10 cellular contexts compared by ENCODE assay signal in genomic region chr16:14307059-14307531, GRCh38.
DNase-seq lines count a peak whose midpoint lies in the region; ATAC-seq and TF ChIP-seq lines count a peak whose summit lies in the region.
"Had no signal": no experiment of that assay in that cellular context is flagged by ENCODE, and none has a peak within 500 bp of the region (broad histone marks: within the 10 kb centered on the region; RNA-seq: fewer than 3 reads in every experiment).

No MANE protein-coding gene starts in this region.

- H3K36me3 Mint-ChIP-seq in activated CD8-positive, alpha-beta T cell treated with anti-CD3 and anti-CD28 coated beads for 36 hours (ENCODE audit: low read depth) = no peaks in the 10 kb centered on the region
- no peaks in the 10 kb centered on the region for H3K36me3 Mint-ChIP-seq in activated CD8-positive, alpha-beta T cell treated with anti-CD3 and anti-CD28 coated beads, Interleukin-2, amount 10 ng/mL, durations not matched to agents 7 days and 5 days (ENCODE audit: low read depth)

- H3K36me3 ChIP-seq in body of pancreas (replicated peaks in 1 of 2; ENCODE audit: insufficient read depth in 1 of 2, low read depth in 2 of 2) (no peaks in the 10 kb centered on the region), tibial nerve (no peaks in the 10 kb centered on the region)

- peak overlapping the region; percentile 27 for H3K27ac Mint-ChIP-seq in activated CD8-positive, alpha-beta T cell treated with anti-CD3 and anti-CD28 coated beads for 36 hours
- no peak overlapping the region for H3K27ac Mint-ChIP-seq in activated CD8-positive, alpha-beta T cell treated with anti-CD3 and anti-CD28 coated beads, Interleukin-2, amount 10 ng/mL, durations not matched to agents 7 days and 5 days

- TF ChIP-seq EP300 in tibial nerve (IDR thresholded peaks at IDR 0.05) = no peak

- H3K4me1 ChIP-seq in body of pancreas (peaks cover 58% of the 10 kb centered on the region), tibial nerve (peaks cover 0 to 67% (median 23%) of the 10 kb centered on the region in 4 donors)

- WGBS in body of pancreas, 2 donors = 27 to 43% methylated on average over 2 to 10 of the region's 10 CpGs
- WGBS in tibial nerve, 2 donors = 48 to 87% methylated on average over 10 of the region's 10 CpGs

- peaks cover 41% of the 10 kb centered on the region for H3K4me1 Mint-ChIP-seq in activated CD8-positive, alpha-beta T cell treated with anti-CD3 and anti-CD28 coated beads for 36 hours (ENCODE audit: low read depth)
- H3K4me1 Mint-ChIP-seq in activated CD8-positive, alpha-beta T cell treated with anti-CD3 and anti-CD28 coated beads, Interleukin-2, amount 10 ng/mL, durations not matched to agents 7 days and 5 days (ENCODE audit: low read depth) = peaks cover 24% of the 10 kb centered on the region

- TF ChIP-seq CTCF in activated CD8-positive, alpha-beta T cell treated with anti-CD3 and anti-CD28 coated beads for 36 hours (IDR thresholded peaks at IDR 0.05) = no peak
- no peak for TF ChIP-seq CTCF in body of pancreas (IDR thresholded peaks at IDR 0.05)
- TF ChIP-seq CTCF in tibial nerve (IDR thresholded peaks at IDR 0.05) = no peak

- POLR2A ChIA-PET in activated CD8-positive, alpha-beta T cell treated with anti-CD3 and anti-CD28 coated beads for 36 hours (lab: Charles Lee) = interaction anchor here (1.2 kb wide), 1 partner anchor 130 kb away, joined by 4 read pairs; no protein-coding TSS in a partner anchor
- POLR2A ChIA-PET in activated CD8-positive, alpha-beta T cell treated with anti-CD3 and anti-CD28 coated beads, Interleukin-2, amount 10 ng/mL, durations not matched to agents 7 days and 5 days (lab: Charles Lee) = interaction anchor here (3.5 kb wide), 1 partner anchor 21 kb away, joined by 15 read pairs; no protein-coding TSS in a partner anchor

- H3K4me3 Mint-ChIP-seq in activated CD8-positive, alpha-beta T cell treated with anti-CD3 and anti-CD28 coated beads for 36 hours = no peak overlapping the region
- H3K4me3 Mint-ChIP-seq in activated CD8-positive, alpha-beta T cell treated with anti-CD3 and anti-CD28 coated beads, Interleukin-2, amount 10 ng/mL, durations not matched to agents 7 days and 5 days = no peak overlapping the region

- H3K9me3 Mint-ChIP-seq in activated CD8-positive, alpha-beta T cell treated with anti-CD3 and anti-CD28 coated beads for 36 hours = no peaks in the 10 kb centered on the region
- no peaks in the 10 kb centered on the region for H3K9me3 Mint-ChIP-seq in activated CD8-positive, alpha-beta T cell treated with anti-CD3 and anti-CD28 coated beads, Interleukin-2, amount 10 ng/mL, durations not matched to agents 7 days and 5 days (ENCODE audit: insufficient read depth)

- TF ChIP-seq POLR2A in body of pancreas (IDR thresholded peaks at IDR 0.05) = no peak
- no peak for TF ChIP-seq POLR2A in tibial nerve (IDR thresholded peaks at IDR 0.05)

- intact Hi-C loops in activated CD8-positive, alpha-beta T cell treated with anti-CD3 and anti-CD28 coated beads for 36 hours (cut with micrococcal nuclease) = no loop called here
- intact Hi-C loops in body of pancreas (cut with DNase I) = no loop called here

- peak overlapping the region; percentile 79 to 93 (median 89) for H3K27ac ChIP-seq in body of pancreas
- H3K27ac ChIP-seq in tibial nerve = peak overlapping the region in 3 of 4 donors; percentile 19 to 58 (median 44)

- H3K27me3 ChIP-seq in body of pancreas (no peaks in the 10 kb centered on the region), tibial nerve (no peaks in the 10 kb centered on the region)

- ATAC-seq in activated CD8-positive, alpha-beta T cell treated with anti-CD3 and anti-CD28 coated beads for 36 hours = no peak
- no peak for ATAC-seq in activated CD8-positive, alpha-beta T cell treated with anti-CD3 and anti-CD28 coated beads, Interleukin-2, amount 10 ng/mL, durations not matched to agents 7 days and 5 days
- ATAC-seq in body of pancreas (no peak), HG03521 (IDR thresholded peaks at IDR 0.05; ENCODE audit: unreplicated experiment) (no peak)

- H3K9me3 ChIP-seq in body of pancreas = no peaks in the 10 kb centered on the region
- H3K9me3 ChIP-seq in tibial nerve = no peaks in the 10 kb centered on the region

- H3K4me3 ChIP-seq in body of pancreas (no peak overlapping the region), tibial nerve (no peak overlapping the region)

- DNase-seq in activated CD8-positive, alpha-beta T cell treated with anti-CD3 and anti-CD28 coated beads for 36 hours = no peak
- DNase-seq in activated CD8-positive, alpha-beta T cell treated with anti-CD3 and anti-CD28 coated beads, Interleukin-2, amount 10 ng/mL, durations not matched to agents 7 days and 5 days = no peak
- no peak for DNase-seq in body of pancreas
- peak; percentile 33 for DNase-seq in myocyte (ENCODE audit: low read depth)
- no peak for DNase-seq in tibial nerve (ENCODE audit: low spot score in 2 of 2)
- no peak for DNase-seq in MV-4-11 (lab: John Stamatoyannopoulos, UW)
- no peak for DNase-seq in A172 (ENCODE audit: low spot score)
- DNase-seq: NCI-H524 treated with DMSO at 0.1 percent for 48 hours, T-helper 2 cell had no signal

- peaks cover 4% of the 10 kb centered on the region for H3K27me3 Mint-ChIP-seq in activated CD8-positive, alpha-beta T cell treated with anti-CD3 and anti-CD28 coated beads for 36 hours
- peaks cover 14% of the 10 kb centered on the region for H3K27me3 Mint-ChIP-seq in activated CD8-positive, alpha-beta T cell treated with anti-CD3 and anti-CD28 coated beads, Interleukin-2, amount 10 ng/mL, durations not matched to agents 7 days and 5 days (ENCODE audit: low read depth)

- CTCF ChIA-PET in activated CD8-positive, alpha-beta T cell treated with anti-CD3 and anti-CD28 coated beads for 36 hours (lab: Charles Lee) = no interaction called here
- CTCF ChIA-PET in activated CD8-positive, alpha-beta T cell treated with anti-CD3 and anti-CD28 coated beads, Interleukin-2, amount 10 ng/mL, durations not matched to agents 7 days and 5 days (lab: Charles Lee) = no interaction called here
